8 cellular contexts compared by ENCODE assay signal in the genomic region with DNA sequence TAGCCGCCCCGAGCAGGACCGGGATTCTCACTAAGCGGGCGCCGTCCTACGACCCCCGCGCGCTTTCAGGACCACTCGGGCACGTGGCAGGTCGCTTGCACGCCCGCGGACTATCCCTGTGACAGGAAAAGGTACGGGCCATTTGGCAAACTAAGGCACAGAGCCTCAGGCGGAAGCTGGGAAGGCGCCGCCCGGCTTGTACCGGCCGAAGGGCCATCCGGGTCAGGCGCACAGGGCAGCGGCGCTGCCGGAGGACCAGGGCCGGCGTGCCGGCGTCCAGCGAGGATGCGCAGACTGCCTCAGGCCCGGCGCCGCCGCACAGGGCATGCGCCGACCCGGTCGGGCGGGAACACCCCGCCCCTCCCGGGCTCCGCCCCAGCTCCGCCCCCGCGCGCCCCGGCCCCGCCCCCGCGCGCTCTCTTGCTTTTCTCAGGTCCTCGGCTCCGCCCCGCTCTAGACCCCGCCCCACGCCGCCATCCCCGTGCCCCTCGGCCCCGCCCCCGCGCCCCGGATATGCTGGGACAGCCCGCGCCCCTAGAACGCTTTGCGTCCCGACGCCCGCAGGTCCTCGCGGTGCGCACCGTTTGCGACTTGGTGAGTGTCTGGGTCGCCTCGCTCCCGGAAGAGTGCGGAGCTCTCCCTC. TPM values are rescaled to one million over a fixed set of nuclear protein-coding genes. Genes with fewer than 3 reads are reported as not detected.
DNase-seq lines count a peak whose midpoint lies in the region; ATAC-seq lines count a peak whose summit lies in the region.

TSS of gene MGMT (plus strand) at position 539 of the 643 bp plus-strand sequence.

- H3K9me3 Mint-ChIP-seq in memory B cell = no peaks in the 10 kb centered on the region

- CTCF ChIA-PET in activated CD8-positive, alpha-beta memory T cell treated with anti-CD3 and anti-CD28 coated beads for 36 hours (lab: Charles Lee) = interaction anchor here (0.6 to 1.2 kb wide), 2 partner anchors 158 to 504 kb away, joined by 3 read pairs; no protein-coding TSS in a partner anchor

- peak; percentile 68 for DNase-seq in NCI-H2171 treated with DMSO at 0.1 percent for 48 hours (lab: John Stamatoyannopoulos, UW)
- peak; percentile 98 for DNase-seq in effector CD8-positive, alpha-beta T cell (lab: John Stamatoyannopoulos, UW)
- peak; percentile 94 to 97 for DNase-seq in memory B cell (ENCODE audit: low spot score in 2 of 2)
- peak; percentile 96 to 99 (median 97) for DNase-seq in stimulated activated CD4-positive, alpha-beta T cell treated with anti-CD3 and anti-CD28 coated beads, TNF-alpha, amount 100 ng/mL, for 48 hours (ENCODE audit: low read depth in 3 of 3)
- no peak for DNase-seq in DMS53 (lab: John Stamatoyannopoulos, UW)

- POLR2A ChIA-PET in activated CD8-positive, alpha-beta memory T cell treated with anti-CD3 and anti-CD28 coated beads for 36 hours (lab: Charles Lee) = interaction anchor here (0.8 to 1.5 kb wide), 2 partner anchors 644 to 669 kb away, joined by 3 to 4 read pairs; partner anchors contain the start of genes C10orf143 and GLRX3

- peaks cover 6% of the 10 kb centered on the region for H3K4me1 Mint-ChIP-seq in memory B cell

- peak within 1 kb of the TSS; percentile 90 for H3K4me3 Mint-ChIP-seq in memory B cell

- ATAC-seq in GM18498 (IDR thresholded peaks at IDR 0.05; ENCODE audit: unreplicated experiment) = peak; percentile 96
- peak; percentile 92 for ATAC-seq in HG02678 (IDR thresholded peaks at IDR 0.05; ENCODE audit: unreplicated experiment)
- ATAC-seq in memory B cell (ENCODE audit: low read depth) = peak; percentile 95

- peaks cover 4% of the 10 kb centered on the region for H3K36me3 Mint-ChIP-seq in memory B cell

- no peaks in the 10 kb centered on the region for H3K27me3 Mint-ChIP-seq in memory B cell

- peak within 1 kb of the TSS; percentile 84 for H3K27ac Mint-ChIP-seq in memory B cell

RNA-seq across cellular contexts. Expression of gene MGMT, which starts in this region (rescaled TPM):
- 10 to 100 TPM; 21.0 to 22.0 TPM for total RNA-seq in activated CD8-positive, alpha-beta memory T cell treated with anti-CD3 and anti-CD28 coated beads for 36 hours
